8 cellular contexts compared by ENCODE assay signal in genomic region chr11:118263694-118264567, GRCh38. TPM values are rescaled to one million over a fixed set of nuclear protein-coding genes. Genes with fewer than 3 reads are reported as not detected.
DNase-seq lines count a peak whose midpoint lies in the region; ATAC-seq and TF ChIP-seq lines count a peak whose summit lies in the region.
"Had no signal": no experiment of that assay in that cellular context is flagged by ENCODE, and none has a peak within 500 bp of the region (broad histone marks: within the 10 kb centered on the region; RNA-seq: fewer than 3 reads in every experiment).

Gene MPZL2 (minus strand): TSS chr11:118264297. CDS start chr11:118264153, 144 bp downstream.

- peaks cover 24 to 47% of the 10 kb centered on the region in 2 donors for H3K27me3 Mint-ChIP-seq in natural killer cell (ENCODE audit: low read depth in 2 of 2)

- H3K4me3 Mint-ChIP-seq in natural killer cell, result peak within 1 kb of the TSS; percentile 58

- H3K9ac ChIP-seq in HUES48 (ENCODE audit: low read depth, low read length), result peak within 1 kb of the TSS; percentile 43; the same call in 1 of the 2 replicates
- H3K9ac ChIP-seq in SK-N-SH, result no peak within 1 kb of the TSS

- H3K36me3 ChIP-seq in HUES48 (ENCODE audit: control insufficient read depth, insufficient read depth, low read length) (no peaks in the 10 kb centered on the region), SK-N-SH (replicated peaks in 1 of 2; ENCODE audit: control insufficient read depth in 1 of 2, insufficient read depth in 2 of 2, low read length in 1 of 2) (no peaks in the 10 kb centered on the region)
- H3K36me3 ChIP-seq: SJSA1 had no signal

- H3K9me3 Mint-ChIP-seq in natural killer cell, result no peaks in the 10 kb centered on the region

- no peak for TF ChIP-seq EP300 in SK-N-SH (IDR thresholded peaks at IDR 0.05; ENCODE audit: borderline replicate concordance in 1 of 2, low read depth in 1 of 2, low read length in 1 of 2)

- H4K20me1 ChIP-seq in SK-N-SH (ENCODE audit: insufficient read depth), result no peaks in the 10 kb centered on the region

- no peaks in the 10 kb centered on the region for H3F3A ChIP-seq in SK-N-SH (replicated peaks; ENCODE audit: insufficient read depth)

- no peaks in the 10 kb centered on the region for H3K36me3 Mint-ChIP-seq in natural killer cell

- peak within 1 kb of the TSS; percentile 55; the same call in 1 of the 2 replicates for H3K4me2 ChIP-seq in SK-N-SH

- no peaks in the 10 kb centered on the region for H3K9me2 ChIP-seq in SK-N-SH

- ATAC-seq in natural killer cell, result peak in 1 of 3 donors; percentile 18

- peaks cover 22% of the 10 kb centered on the region for H3K4me1 ChIP-seq in HUES48 (ENCODE audit: control insufficient read depth, insufficient read depth, low read length)
- H3K4me1 ChIP-seq in SK-N-SH (ENCODE audit: control insufficient read depth in 1 of 2, insufficient read depth in 2 of 2, low read depth in 1 of 2, low read length in 1 of 2), result no peaks in the 10 kb centered on the region
- H3K4me1 ChIP-seq: SJSA1 had no signal

- peaks cover 6 to 10% of the 10 kb centered on the region in 2 donors for H3K4me1 Mint-ChIP-seq in natural killer cell

- no peak for TF ChIP-seq RAD21 in SK-N-SH (IDR thresholded peaks at IDR 0.05; ENCODE audit: low read length)

- CTCF ChIA-PET in SK-N-SH (lab: Yijun Ruan, JAX), result interaction anchor here (1.4 kb wide), 1 partner anchor 41 kb away, joined by 3 read pairs; no protein-coding TSS in a partner anchor

- H3K27ac Mint-ChIP-seq in natural killer cell, result no peak within 1 kb of the TSS

- H3K9me3 ChIP-seq in HUES48 (ENCODE audit: control insufficient read depth, insufficient read depth, low read length) (no peaks in the 10 kb centered on the region), SK-N-SH (no peaks in the 10 kb centered on the region)
- H3K9me3 ChIP-seq: SJSA1 had no signal

- H3K27ac ChIP-seq in HUES48 (ENCODE audit: low read depth, low read length) (peak within 1 kb of the TSS; percentile 60), SK-N-SH (ENCODE audit: low read depth in 2 of 2, low read length in 1 of 2) (no peak within 1 kb of the TSS), epithelial cell of prostate (peak within 1 kb of the TSS; percentile 91)
- H3K27ac ChIP-seq: SJSA1 had no signal

- TF ChIP-seq CTCF in SK-N-SH (IDR thresholded peaks at IDR 0.05) (no peak), natural killer cell (IDR thresholded peaks at IDR 0.05) (no peak)

- intact Hi-C loops in natural killer cell (cut with micrococcal nuclease), result no loop called here

- H3K4me3 ChIP-seq in HUES48 (ENCODE audit: low read depth, low read length), result peak within 1 kb of the TSS; percentile 56
- peak within 1 kb of the TSS in 1 of 2 experiments; percentile 22; a peak in 1 of 4 replicates for H3K4me3 ChIP-seq in SK-N-SH (ENCODE audit: low read depth in 2 of 2, low read length in 1 of 2)
- H3K4me3 ChIP-seq: SJSA1 had no signal

- H3K27me3 ChIP-seq in HUES48 (ENCODE audit: control insufficient read depth, insufficient read depth, low read length), result peaks cover 62% of the 10 kb centered on the region
- H3K27me3 ChIP-seq in SK-N-SH (ENCODE audit: insufficient read depth), result peaks cover 28% of the 10 kb centered on the region; the same call in 1 of the 2 replicates

- peak within 1 kb of the TSS; percentile 61 for H2AFZ ChIP-seq in SK-N-SH (ENCODE audit: low read depth)

- WGBS in SK-N-SH (ENCODE audit: low lambda C conversion rate), result 12% methylated on average over 19 of the region's 19 CpGs

- DNase-seq in SK-N-SH, result no peak
- DNase-seq in epithelial cell of prostate (ENCODE audit: low read depth, low spot score), result peak; percentile 90
- no peak for DNase-seq in natural killer cell
- no peak for DNase-seq in inferior parietal cortex (ENCODE audit: extremely low spot score)
- DNase-seq in SK-N-DZ (ENCODE audit: low spot score), result no peak
- no peak for DNase-seq in cerebellum (ENCODE audit: low spot score)

- no peaks in the 10 kb centered on the region for H3K79me2 ChIP-seq in SK-N-SH (ENCODE audit: insufficient read depth)

- POLR2A ChIA-PET in SK-N-SH (lab: Yijun Ruan, JAX), result no interaction called here

TF ChIP-seq in SK-N-SH, 30 proteins besides CTCF, POLR2A, EP300 and RAD21:
- no peak for TF ChIP-seq ZBTB33 (IDR thresholded peaks at IDR 0.05; ENCODE audit: borderline replicate concordance, low read depth)
- TF ChIP-seq REST (IDR thresholded peaks at IDR 0.05; ENCODE audit: low read depth, low read length), result no peak
- TF ChIP-seq GATA2 (CRISPR knock-in tag; IDR thresholded peaks at IDR 0.05), result no peak

RNA-seq across cellular contexts. Expression of gene MPZL2, which starts in this region (rescaled TPM):
- 6.2 and 8.6 TPM in 2 replicates for polyA plus RNA-seq in SK-N-SH (2012; rRNA removed)
- 6.5 and 6.8 TPM in 2 replicates for polyA plus RNA-seq in SK-N-SH (2012; cell fraction: cytosol; rRNA removed)
- 5.9 and 9.3 TPM in 2 replicates for polyA plus RNA-seq in SK-N-SH (2012; cell fraction: nucleus; rRNA removed)
- under 1 TPM in 2 of 3 donors, not detected in 1; 0.49 to 0.58 TPM for total RNA-seq in natural killer cell
- polyA plus RNA-seq in SK-N-DZ (2014; cell fraction: cytosol; rRNA removed), result not detected in 2 replicates
- polyA plus RNA-seq in SK-N-DZ (2014; cell fraction: nucleus; rRNA removed), result not detected in 2 replicates
- total RNA-seq in cerebellum, result 5.7 TPM
- total RNA-seq: SJSA1 had no signal

Comparison
In these comparisons a context has a peak if more than half of its experiments do, and no peak if none do; other contexts are left out.
1. H3K27ac ChIP-seq: peak in HUES48 (single experiment) and epithelial cell of prostate (single experiment); none in SK-N-SH (0 of 2).